Comparison of ENCODE assay signal across 1 cellular context in genomic region chr2:11303290-11304013, GRCh38.
TF ChIP-seq lines count a peak whose summit lies in the region.

No MANE protein-coding gene starts in this region.

TF ChIP-seq in HepG2, 621 proteins besides CTCF, POLR2A, EP300 and RAD21:
- no peak for TF ChIP-seq NFE2L2 (IDR thresholded peaks at IDR 0.05; ENCODE audit: low read length)
- TF ChIP-seq RBM22 (optimal IDR thresholded peaks at IDR 0.05; ENCODE audit: low read length): peak; percentile 86
- TF ChIP-seq HOXA9 (CRISPR knock-in tag; IDR thresholded peaks at IDR 0.05; ENCODE audit: borderline replicate concordance): no peak
- TF ChIP-seq ATF3 (CRISPR knock-in tag; IDR thresholded peaks at IDR 0.05): no peak
- TF ChIP-seq SSRP1 (CRISPR knock-in tag; IDR thresholded peaks at IDR 0.05): 0 out of 2 replicates have a peak, but pooled peaks have one; percentile 12
- TF ChIP-seq ZNF205 (CRISPR knock-in tag; IDR thresholded peaks at IDR 0.05): no peak
